ENCODE assay signal across 1 cellular context in the genomic region with DNA sequence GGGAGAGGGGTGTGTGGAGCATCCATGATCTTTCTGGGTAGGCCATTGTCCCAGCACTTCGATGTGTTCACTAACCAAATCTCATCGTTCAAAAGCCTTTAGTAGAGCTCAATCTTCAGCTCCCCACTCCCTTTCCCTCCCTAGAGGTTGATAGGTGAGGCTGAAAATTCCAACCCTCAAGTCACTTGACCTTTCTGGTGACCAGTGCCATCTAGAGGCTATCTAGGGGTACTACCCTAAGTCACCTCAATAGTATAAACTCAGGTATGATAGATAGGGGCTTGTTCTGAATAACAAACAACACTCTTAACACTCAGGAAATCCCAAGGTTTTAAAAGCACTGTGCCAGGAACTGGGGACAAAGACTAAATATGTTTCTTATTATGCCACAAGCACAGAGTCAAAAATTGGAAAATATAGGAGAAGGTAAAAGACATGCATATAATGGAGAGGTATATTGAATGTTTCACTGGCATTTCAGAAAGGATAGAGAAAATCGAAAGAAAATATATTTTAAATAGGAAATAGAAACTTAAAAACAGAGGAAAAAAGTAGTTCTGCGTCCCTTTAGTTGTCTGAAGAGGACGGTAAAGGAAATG.
TF ChIP-seq lines count a peak whose summit lies in the region.

No MANE protein-coding gene starts in this region.

TF ChIP-seq in WTC11, 78 proteins besides CTCF, POLR2A, EP300 and RAD21 (continued from another document):
- TF ChIP-seq, protein P1, sequence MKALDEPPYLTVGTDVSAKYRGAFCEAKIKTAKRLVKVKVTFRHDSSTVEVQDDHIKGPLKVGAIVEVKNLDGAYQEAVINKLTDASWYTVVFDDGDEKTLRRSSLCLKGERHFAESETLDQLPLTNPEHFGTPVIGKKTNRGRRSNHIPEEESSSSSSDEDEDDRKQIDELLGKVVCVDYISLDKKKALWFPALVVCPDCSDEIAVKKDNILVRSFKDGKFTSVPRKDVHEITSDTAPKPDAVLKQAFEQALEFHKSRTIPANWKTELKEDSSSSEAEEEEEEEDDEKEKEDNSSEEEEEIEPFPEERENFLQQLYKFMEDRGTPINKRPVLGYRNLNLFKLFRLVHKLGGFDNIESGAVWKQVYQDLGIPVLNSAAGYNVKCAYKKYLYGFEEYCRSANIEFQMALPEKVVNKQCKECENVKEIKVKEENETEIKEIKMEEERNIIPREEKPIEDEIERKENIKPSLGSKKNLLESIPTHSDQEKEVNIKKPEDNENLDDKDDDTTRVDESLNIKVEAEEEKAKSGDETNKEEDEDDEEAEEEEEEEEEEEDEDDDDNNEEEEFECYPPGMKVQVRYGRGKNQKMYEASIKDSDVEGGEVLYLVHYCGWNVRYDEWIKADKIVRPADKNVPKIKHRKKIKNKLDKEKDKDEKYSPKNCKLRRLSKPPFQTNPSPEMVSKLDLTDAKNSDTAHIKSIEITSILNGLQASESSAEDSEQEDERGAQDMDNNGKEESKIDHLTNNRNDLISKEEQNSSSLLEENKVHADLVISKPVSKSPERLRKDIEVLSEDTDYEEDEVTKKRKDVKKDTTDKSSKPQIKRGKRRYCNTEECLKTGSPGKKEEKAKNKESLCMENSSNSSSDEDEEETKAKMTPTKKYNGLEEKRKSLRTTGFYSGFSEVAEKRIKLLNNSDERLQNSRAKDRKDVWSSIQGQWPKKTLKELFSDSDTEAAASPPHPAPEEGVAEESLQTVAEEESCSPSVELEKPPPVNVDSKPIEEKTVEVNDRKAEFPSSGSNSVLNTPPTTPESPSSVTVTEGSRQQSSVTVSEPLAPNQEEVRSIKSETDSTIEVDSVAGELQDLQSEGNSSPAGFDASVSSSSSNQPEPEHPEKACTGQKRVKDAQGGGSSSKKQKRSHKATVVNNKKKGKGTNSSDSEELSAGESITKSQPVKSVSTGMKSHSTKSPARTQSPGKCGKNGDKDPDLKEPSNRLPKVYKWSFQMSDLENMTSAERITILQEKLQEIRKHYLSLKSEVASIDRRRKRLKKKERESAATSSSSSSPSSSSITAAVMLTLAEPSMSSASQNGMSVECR (CRISPR knock-in tag; IDR thresholded peaks at IDR 0.05; ENCODE audit: borderline replicate concordance) = no peak
- TF ChIP-seq FOXJ3 (CRISPR knock-in tag; IDR thresholded peaks at IDR 0.05; ENCODE audit: borderline replicate concordance) (no peak), GABPB1 (CRISPR knock-in tag; IDR thresholded peaks at IDR 0.05) (no peak), TEAD1 (CRISPR knock-in tag; IDR thresholded peaks at IDR 0.05) (no peak), JAZF1 (CRISPR knock-in tag; IDR thresholded peaks at IDR 0.05) (no peak)
